In genomic region chr6:39934060-39934757, GRCh38 we compare ENCODE assay signal across 1 cellular context.
A peak's percentile ranks its signal among the peaks of the same experiment; 100 is the strongest.
TF ChIP-seq lines count a peak whose summit lies in the region.

Gene MOCS1, minus strand, starts transcription at chr6:39934462. Its CDS starts 45 bp downstream, at chr6:39934417.

TF ChIP-seq in WTC11, 78 proteins besides CTCF, POLR2A, EP300 and RAD21:
- TF ChIP-seq PRDM15 (CRISPR knock-in tag; IDR thresholded peaks at IDR 0.05) = peak; percentile 42; the same call in 1 of the 2 replicates
- TF ChIP-seq STAT6 (CRISPR knock-in tag; conservative IDR thresholded peaks at IDR 0.05; ENCODE audit: low read depth) = no peak
- no peak; the same call in 1 of the 2 replicates for TF ChIP-seq ETV6 (CRISPR knock-in tag; IDR thresholded peaks at IDR 0.05)
- TF ChIP-seq FOXP1 (CRISPR knock-in tag; IDR thresholded peaks at IDR 0.05; ENCODE audit: borderline replicate concordance) = 0 out of 2 replicates have a peak, but pooled peaks have one; percentile 39
- peak; percentile 59; the same call in 1 of the 2 replicates for TF ChIP-seq E2F5 (CRISPR knock-in tag; IDR thresholded peaks at IDR 0.05)
- TF ChIP-seq SP1 (CRISPR knock-in tag; conservative IDR thresholded peaks at IDR 0.05) = peak; percentile 77
- TF ChIP-seq NFYB (CRISPR knock-in tag; conservative IDR thresholded peaks at IDR 0.05; ENCODE audit: low read depth) = peak; percentile 77
- TF ChIP-seq RORB (CRISPR knock-in tag; IDR thresholded peaks at IDR 0.05) = no peak
- TF ChIP-seq ZNF423 (CRISPR knock-in tag; IDR thresholded peaks at IDR 0.05) = no peak
- TF ChIP-seq TCF7 (CRISPR knock-in tag; IDR thresholded peaks at IDR 0.05; ENCODE audit: low read depth) = no peak
- 0 out of 2 replicates have a peak, but pooled peaks have one; percentile 67 for TF ChIP-seq HMGXB4 (CRISPR knock-in tag; IDR thresholded peaks at IDR 0.05)
- peak; percentile 24; the same call in 1 of the 2 replicates for TF ChIP-seq USF1 (CRISPR knock-in tag; IDR thresholded peaks at IDR 0.05)
- peak; percentile 78 for TF ChIP-seq FOXP4 (CRISPR knock-in tag; IDR thresholded peaks at IDR 0.05)
TF ChIP-seq in WTC11: peak in this region for 8.
